Comparison of ENCODE assay signal across 1 cellular context in genomic region chr7:100171087-100171681, GRCh38.
TF ChIP-seq lines count a peak whose summit lies in the region.

No MANE protein-coding gene starts in this region.

TF ChIP-seq in endothelial cell of umbilical vein, 7 proteins besides CTCF, POLR2A, EP300 and RAD21:
- no peak for TF ChIP-seq JUN (IDR thresholded peaks at IDR 0.05; ENCODE audit: borderline replicate concordance, insufficient read depth, insufficient read length, low read depth)
- no peak for TF ChIP-seq GATA2 (IDR thresholded peaks at IDR 0.05; ENCODE audit: insufficient read depth, insufficient read length, low read depth, low read length)
- no peak for TF ChIP-seq POLR2AphosphoS5 (IDR thresholded peaks at IDR 0.05; ENCODE audit: insufficient read depth, low read depth, low read length)
- TF ChIP-seq FOS (IDR thresholded peaks at IDR 0.05; ENCODE audit: borderline replicate concordance, insufficient read depth, low read length): no peak
- no peak for TF ChIP-seq EZH2 (IDR thresholded peaks at IDR 0.05; ENCODE audit: borderline replicate concordance, low read depth, low read length, severe bottlenecking)
- TF ChIP-seq MAX (IDR thresholded peaks at IDR 0.05; ENCODE audit: insufficient read depth, insufficient read length): no peak
- TF ChIP-seq MYC (IDR thresholded peaks at IDR 0.05; ENCODE audit: low read depth, low read length): no peak
